In the genomic region with DNA sequence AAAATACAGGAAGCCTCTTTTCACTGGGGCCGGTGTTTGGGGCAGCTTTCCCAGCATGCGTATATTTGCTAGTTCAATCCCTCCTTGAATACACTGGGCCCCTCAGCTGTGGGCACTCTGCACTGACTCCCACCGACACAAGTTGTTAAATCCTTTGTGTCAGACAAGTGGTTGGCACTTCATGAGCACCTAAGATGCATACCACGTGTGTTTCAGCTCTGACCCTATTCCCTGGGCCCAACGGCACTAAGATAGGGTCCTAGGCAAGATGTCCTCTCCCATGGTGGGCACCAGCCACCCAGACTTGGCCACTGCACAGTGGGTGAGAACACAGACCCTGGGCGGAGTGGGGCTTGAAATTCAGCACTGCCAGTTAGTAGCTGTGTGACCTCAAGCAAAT, we compare ENCODE assay signal across 19 cellular contexts.
A peak's percentile ranks its signal among the peaks of the same experiment; 100 is the strongest.
DNase-seq lines count a peak whose midpoint lies in the region; TF ChIP-seq lines count a peak whose summit lies in the region.
"Had no signal": no experiment of that assay in that cellular context is flagged by ENCODE, and none has a peak within 500 bp of the region (broad histone marks: within the 10 kb centered on the region; RNA-seq: fewer than 3 reads in every experiment).

No MANE protein-coding gene starts in this region.

- peak overlapping the region; percentile 32 for H3K18ac ChIP-seq in neuronal stem cell (ENCODE audit: low read length)

- no peak overlapping the region for H4K8ac ChIP-seq in neuronal stem cell (ENCODE audit: low read depth, low read length)

- H2AK5ac ChIP-seq in neuronal stem cell (ENCODE audit: low read depth, low read length), result peak overlapping the region; percentile 13

- H3K23ac ChIP-seq in neuronal stem cell (ENCODE audit: low read depth, low read length, poor library complexity), result no peak overlapping the region

- no peaks in the 10 kb centered on the region for H3K9me3 ChIP-seq in esophagus muscularis mucosa
- H3K9me3 ChIP-seq in neuronal stem cell (replicated peaks in 1 of 2; ENCODE audit: control insufficient read depth in 2 of 2, insufficient read depth in 1 of 2, low read depth in 1 of 2, low read length in 2 of 2), result peaks cover 0 to 3% of the 10 kb centered on the region in 2 donors
- H3K9me3 ChIP-seq: BLaER1, Caco-2 had no signal

- DNase-seq in activated CD4-positive, alpha-beta T cell treated with anti-CD3 and anti-CD28 coated beads, Interleukin-2, amount 10 ng/mL, durations not matched to agents 24 days and 14 days, result peak; percentile 45
- no peak for DNase-seq in activated CD4-positive, alpha-beta T cell treated with anti-CD3 and anti-CD28 coated beads for 1 hour
- DNase-seq in esophagus muscularis mucosa (ENCODE audit: extremely low spot score), result peak; percentile 87
- DNase-seq in neuronal stem cell (ENCODE audit: low spot score), result no peak
- no peak for DNase-seq in activated effector memory CD4-positive, alpha-beta T cell treated with Interleukin-2 at 50 U/mL for 16 hours
- DNase-seq in NOMO-1 (lab: John Stamatoyannopoulos, UW; ENCODE audit: unreplicated experiment in 2 of 2), result no peak
- DNase-seq in NCI-H526 treated with DMSO at 0.1 percent for 48 hours (lab: John Stamatoyannopoulos, UW), result no peak
- DNase-seq: Caco-2; CD4-positive, CD25-positive, alpha-beta regulatory T cell; CD8-positive, alpha-beta T cell; DMS153; DND-41; GOT3; H7; HCEC 1CT had no signal

- H4K91ac ChIP-seq in neuronal stem cell (ENCODE audit: low read depth, low read length, poor library complexity), result no peak overlapping the region

- H2BK5ac ChIP-seq in neuronal stem cell (ENCODE audit: low read length), result no peak overlapping the region

- H3K9me3 Mint-ChIP-seq in activated CD4-positive, alpha-beta T cell treated with anti-CD3 and anti-CD28 coated beads, Interleukin-2, amount 10 ng/mL, durations not matched to agents 24 days and 14 days, result no peaks in the 10 kb centered on the region
- H3K9me3 Mint-ChIP-seq: CD8-positive, alpha-beta T cell had no signal

- H3K4me3 Mint-ChIP-seq in activated CD4-positive, alpha-beta T cell treated with anti-CD3 and anti-CD28 coated beads, Interleukin-2, amount 10 ng/mL, durations not matched to agents 24 days and 14 days, result no peak overlapping the region
- H3K4me3 Mint-ChIP-seq: B cell; CD4-positive, CD25-positive, alpha-beta regulatory T cell; CD8-positive, alpha-beta T cell had no signal

- no peaks in the 10 kb centered on the region for H3K36me3 ChIP-seq in esophagus muscularis mucosa
- H3K36me3 ChIP-seq in neuronal stem cell (replicated peaks in 1 of 2; ENCODE audit: control insufficient read depth in 2 of 2, insufficient read depth in 2 of 2, low read length in 2 of 2), result no peaks in the 10 kb centered on the region
- H3K36me3 ChIP-seq: BLaER1 had no signal

- H3K4me3 ChIP-seq in esophagus muscularis mucosa (no peak overlapping the region), neuronal stem cell (ENCODE audit: low read length in 2 of 2) (no peak overlapping the region)
- H3K4me3 ChIP-seq: BLaER1 had no signal

- no peaks in the 10 kb centered on the region for H3K36me3 Mint-ChIP-seq in activated CD4-positive, alpha-beta T cell treated with anti-CD3 and anti-CD28 coated beads, Interleukin-2, amount 10 ng/mL, durations not matched to agents 24 days and 14 days (ENCODE audit: low read depth)
- H3K36me3 Mint-ChIP-seq: CD8-positive, alpha-beta T cell had no signal

- H3K27ac ChIP-seq in esophagus muscularis mucosa (replicated peaks in 1 of 4) (no peak overlapping the region), neuronal stem cell (replicated peaks; ENCODE audit: low read length) (no peak overlapping the region)
- H3K27ac ChIP-seq: 22Rv1, BLaER1, C4-2B had no signal

- no peaks in the 10 kb centered on the region for H3K4me1 Mint-ChIP-seq in activated CD4-positive, alpha-beta T cell treated with anti-CD3 and anti-CD28 coated beads, Interleukin-2, amount 10 ng/mL, durations not matched to agents 24 days and 14 days
- H3K4me1 Mint-ChIP-seq: B cell had no signal

- H2AFZ ChIP-seq in neuronal stem cell (ENCODE audit: low read length), result no peak overlapping the region

- TF ChIP-seq POLR2A in esophagus muscularis mucosa (IDR thresholded peaks at IDR 0.05; ENCODE audit: low read depth), result no peak

- no peaks in the 10 kb centered on the region for H3K79me1 ChIP-seq in neuronal stem cell (ENCODE audit: low read depth, low read length)

- H3K27me3 Mint-ChIP-seq in activated CD4-positive, alpha-beta T cell treated with anti-CD3 and anti-CD28 coated beads, Interleukin-2, amount 10 ng/mL, durations not matched to agents 24 days and 14 days, result no peaks in the 10 kb centered on the region
- H3K27me3 Mint-ChIP-seq: B cell; CD4-positive, CD25-positive, alpha-beta regulatory T cell had no signal

- no peak for TF ChIP-seq CTCF in esophagus muscularis mucosa (IDR thresholded peaks at IDR 0.05)

- no peak overlapping the region for H2BK120ac ChIP-seq in neuronal stem cell (ENCODE audit: low read depth, low read length)

- H3K27me3 ChIP-seq in esophagus muscularis mucosa, result no peaks in the 10 kb centered on the region
- peaks cover 0 to 3% (median 0%) of the 10 kb centered on the region in 3 experiments for H3K27me3 ChIP-seq in neuronal stem cell (ENCODE audit: control insufficient read depth in 3 of 3, insufficient read depth in 3 of 3, low read depth in 1 of 3, low read length in 3 of 3)
- H3K27me3 ChIP-seq: BLaER1 had no signal

- no peak overlapping the region for H3K9ac ChIP-seq in neuronal stem cell (ENCODE audit: low read depth, low read length, poor library complexity)
- H3K9ac ChIP-seq: BLaER1 had no signal

- H3K14ac ChIP-seq in neuronal stem cell (ENCODE audit: low read length), result no peak overlapping the region

- peak overlapping the region; percentile 23 for H2BK12ac ChIP-seq in neuronal stem cell (ENCODE audit: low read length)

- 74% methylated on average over 6 of the region's 6 CpGs for WGBS in esophagus muscularis mucosa
- WGBS in neuronal stem cell (ENCODE audit: extremely low coverage in 2 of 2, insufficient read length in 2 of 2, insufficient replicate concordance in 1 of 2), 2 donors, result no CpG with 5 or more reads among the region's 6 CpGs

- no peak overlapping the region for H3K4ac ChIP-seq in neuronal stem cell (ENCODE audit: low read length)

- no peak overlapping the region for H3K27ac Mint-ChIP-seq in activated CD4-positive, alpha-beta T cell treated with anti-CD3 and anti-CD28 coated beads, Interleukin-2, amount 10 ng/mL, durations not matched to agents 24 days and 14 days
- H3K27ac Mint-ChIP-seq: B cell; CD4-positive, CD25-positive, alpha-beta regulatory T cell; CD8-positive, alpha-beta T cell had no signal

- H3K4me1 ChIP-seq in esophagus muscularis mucosa, result no peaks in the 10 kb centered on the region
- peaks cover 0 to 13% of the 10 kb centered on the region in 2 donors for H3K4me1 ChIP-seq in neuronal stem cell (ENCODE audit: control insufficient read depth in 2 of 2, insufficient read depth in 1 of 2, low read depth in 1 of 2, low read length in 2 of 2)
- H3K4me1 ChIP-seq: BLaER1, Caco-2 had no signal

- H2BK15ac ChIP-seq in neuronal stem cell (ENCODE audit: low read length), result peak overlapping the region; percentile 56

- TF ChIP-seq EP300 in esophagus muscularis mucosa (IDR thresholded peaks at IDR 0.05), result no peak

- intact Hi-C loops in activated CD4-positive, alpha-beta T cell treated with anti-CD3 and anti-CD28 coated beads, Interleukin-2, amount 10 ng/mL, durations not matched to agents 24 days and 14 days (cut with micrococcal nuclease), result no loop called here
- intact Hi-C loops in esophagus muscularis mucosa (cut with DNase I), result no loop called here

- H3K4me2 ChIP-seq in neuronal stem cell (ENCODE audit: insufficient read depth, low read length, poor library complexity, severe bottlenecking), result no peak overlapping the region
- H3K4me2 ChIP-seq: BLaER1 had no signal

Comparison
In these comparisons a context has a peak if more than half of its experiments do, and no peak if none do; other contexts are left out.
1. DNase-seq: peak in activated CD4-positive, alpha-beta T cell treated with anti-CD3 and anti-CD28 coated beads, Interleukin-2, amount 10 ng/mL, durations not matched to agents 24 days and 14 days (single experiment) and esophagus muscularis mucosa (single experiment); none in activated CD4-positive, alpha-beta T cell treated with anti-CD3 and anti-CD28 coated beads for 1 hour (single experiment), neuronal stem cell (single experiment), activated effector memory CD4-positive, alpha-beta T cell treated with Interleukin-2 at 50 U/mL for 16 hours (single experiment), NOMO-1 (0 of 2) and NCI-H526 treated with DMSO at 0.1 percent for 48 hours (single experiment).